ENCODE assay signal across 15 cellular contexts in genomic region chr16:12406840-12407690, GRCh38.
DNase-seq lines count a peak whose midpoint lies in the region; ATAC-seq and TF ChIP-seq lines count a peak whose summit lies in the region.
"Had no signal": no experiment of that assay in that cellular context is flagged by ENCODE, and none has a peak within 500 bp of the region (broad histone marks: within the 10 kb centered on the region; RNA-seq: fewer than 3 reads in every experiment).

No MANE protein-coding gene starts in this region.

- no peak overlapping the region for H3K4me3 ChIP-seq in AG10803 (ENCODE audit: low read length)
- H3K4me3 ChIP-seq: breast epithelium, HAP-1, MG63, testis had no signal

- H3K27ac Mint-ChIP-seq in HFFc6 (peak overlapping the region; percentile 79), T-helper 17 cell (peak overlapping the region; percentile 32)

- DNase-seq in AG10803 (ENCODE audit: low read depth) (peak; percentile 25), HFFc6 (peak; percentile 29), T-helper 17 cell (no peak), glomerular endothelial cell (ENCODE audit: extremely low read depth, low read depth, low spot score) (peak; percentile 42), ureter (ENCODE audit: low spot score) (no peak), CD1c-positive myeloid dendritic cell (ENCODE audit: extremely low spot score) (no peak)
- DNase-seq: activated gamma-delta T cell treated with Interleukin-2 at 50 U/mL for 16 hours; effector memory CD8-positive, alpha-beta T cell; MG63; posterior cingulate gyrus; testis had no signal

- H3K9me3 Mint-ChIP-seq in HFFc6: no peaks in the 10 kb centered on the region
- H3K9me3 Mint-ChIP-seq: effector memory CD8-positive, alpha-beta T cell had no signal

- no peak overlapping the region for H3K4me3 Mint-ChIP-seq in HFFc6
- H3K4me3 Mint-ChIP-seq in T-helper 17 cell: no peak overlapping the region
- H3K4me3 Mint-ChIP-seq: effector memory CD8-positive, alpha-beta T cell had no signal

- H3K4me1 Mint-ChIP-seq in HFFc6 (ENCODE audit: low read depth) (peaks cover 14% of the 10 kb centered on the region), T-helper 17 cell (peaks cover 3% of the 10 kb centered on the region)

- TF ChIP-seq CTCF in AG10803 (conservative IDR thresholded peaks at IDR 0.05; ENCODE audit: low read length): no peak
- no peak for TF ChIP-seq CTCF in HFFc6 (IDR thresholded peaks at IDR 0.05)

- H3K27me3 Mint-ChIP-seq in HFFc6 (ENCODE audit: insufficient read depth) (no peaks in the 10 kb centered on the region), T-helper 17 cell (no peaks in the 10 kb centered on the region)
- H3K27me3 Mint-ChIP-seq: effector memory CD8-positive, alpha-beta T cell had no signal

- H3K36me3 Mint-ChIP-seq in HFFc6 (ENCODE audit: low read depth): peaks cover 21% of the 10 kb centered on the region
- H3K36me3 Mint-ChIP-seq in T-helper 17 cell (ENCODE audit: low read depth): peaks cover 5% of the 10 kb centered on the region

- ATAC-seq in T-helper 17 cell (no peak), GM19351 (IDR thresholded peaks at IDR 0.05; ENCODE audit: unreplicated experiment) (no peak), GM21381 (IDR thresholded peaks at IDR 0.05; ENCODE audit: unreplicated experiment) (no peak)
- ATAC-seq: effector memory CD8-positive, alpha-beta T cell had no signal

- no peaks in the 10 kb centered on the region for H3K9me3 ChIP-seq in T-helper 17 cell (ENCODE audit: control insufficient read depth, low read length, poor library complexity, severe bottlenecking)
- H3K9me3 ChIP-seq: breast epithelium, HAP-1, MG63, testis had no signal

Comparison
In these comparisons a context has a peak if more than half of its experiments do, and no peak if none do; other contexts are left out.
1. DNase-seq: peak in AG10803 (single experiment), HFFc6 (single experiment) and glomerular endothelial cell (single experiment); none in T-helper 17 cell (0 of 3), ureter (single experiment) and CD1c-positive myeloid dendritic cell (single experiment).